ENCODE assay signal across 17 cellular contexts in the genomic region with DNA sequence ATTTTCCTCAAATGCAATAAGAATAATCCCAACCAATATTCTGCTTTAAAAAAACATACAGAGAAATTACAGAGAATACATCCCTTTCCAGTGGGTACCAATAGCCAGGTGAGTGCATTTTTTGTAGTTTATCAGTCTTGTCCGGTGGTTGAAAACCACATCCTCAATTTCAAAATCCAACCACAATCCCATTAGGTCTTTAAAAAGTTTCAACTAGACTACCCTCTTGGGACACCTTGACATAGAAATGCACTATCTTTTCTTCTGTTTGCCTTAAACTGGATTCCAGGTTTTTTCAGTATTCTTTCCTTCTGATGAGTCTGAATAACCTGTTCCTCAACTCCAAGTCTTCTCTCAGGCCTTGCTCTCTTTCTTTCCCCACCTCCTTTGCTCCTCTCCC.
"Had no signal": no experiment of that assay in that cellular context is flagged by ENCODE, and none has a peak within 500 bp of the region (broad histone marks: within the 10 kb centered on the region; RNA-seq: fewer than 3 reads in every experiment).

No MANE protein-coding gene starts in this region.

- DNase-seq: activated CD4-positive, alpha-beta T cell treated with anti-CD3 and anti-CD28 coated beads, Interleukin-2, amount 10 ng/mL, durations not matched to agents 7 days and 5 days; activated CD8-positive, alpha-beta T cell treated with anti-CD3 and anti-CD28 coated beads, Interleukin-2, amount 10 ng/mL, durations not matched to agents 7 days and 5 days; activated effector memory CD4-positive, alpha-beta T cell treated with Interleukin-2 at 50 U/mL for 16 hours; activated naive CD4-positive, alpha-beta T cell treated with anti-CD3 and anti-CD28 coated beads, Interleukin-2, amount 50 U/mL, for 16 hours; activated T-cell treated with anti-CD3 and anti-CD28 coated beads, Interleukin-2, amount 50 U/mL, for 24 hours; dermis blood vessel endothelial cell; effector memory CD4-positive, alpha-beta T cell; esophagus squamous epithelium; heart right ventricle; mesendoderm; natural killer cell; posterior cingulate gyrus; stimulated activated CD4-positive, alpha-beta T cell treated with anti-CD3 and anti-CD28 coated beads, Interleukin-2, amount 100 ng/mL, for 24 hours; stimulated activated naive CD4-positive, alpha-beta T cell treated with Interleukin-2 at 50 U/mL for 16 hours; thyroid gland had no signal

- H3K27ac Mint-ChIP-seq: activated CD4-positive, alpha-beta T cell treated with anti-CD3 and anti-CD28 coated beads, Interleukin-2, amount 10 ng/mL, durations not matched to agents 7 days and 5 days; activated CD8-positive, alpha-beta T cell treated with anti-CD3 and anti-CD28 coated beads, Interleukin-2, amount 10 ng/mL, durations not matched to agents 7 days and 5 days; activated T-cell treated with anti-CD3 and anti-CD28 coated beads, Interleukin-2, amount 50 U/mL, for 24 hours; natural killer cell had no signal

- H3K27me3 ChIP-seq: ascending aorta, esophagus squamous epithelium, heart right ventricle, thyroid gland had no signal

- H3K4me3 Mint-ChIP-seq: activated CD4-positive, alpha-beta T cell treated with anti-CD3 and anti-CD28 coated beads, Interleukin-2, amount 10 ng/mL, durations not matched to agents 7 days and 5 days; activated CD8-positive, alpha-beta T cell treated with anti-CD3 and anti-CD28 coated beads, Interleukin-2, amount 10 ng/mL, durations not matched to agents 7 days and 5 days; activated T-cell treated with anti-CD3 and anti-CD28 coated beads, Interleukin-2, amount 50 U/mL, for 24 hours; natural killer cell had no signal

- H3K4me1 Mint-ChIP-seq: activated CD4-positive, alpha-beta T cell treated with anti-CD3 and anti-CD28 coated beads, Interleukin-2, amount 10 ng/mL, durations not matched to agents 7 days and 5 days; natural killer cell had no signal

- H3K36me3 Mint-ChIP-seq: natural killer cell had no signal

- H3K9me3 ChIP-seq: ascending aorta, esophagus squamous epithelium, thyroid gland had no signal

- H3K4me1 ChIP-seq: ascending aorta, thyroid gland had no signal

- H3K9me3 Mint-ChIP-seq: activated CD4-positive, alpha-beta T cell treated with anti-CD3 and anti-CD28 coated beads, Interleukin-2, amount 10 ng/mL, durations not matched to agents 7 days and 5 days; activated T-cell treated with anti-CD3 and anti-CD28 coated beads, Interleukin-2, amount 50 U/mL, for 24 hours had no signal

- H3K27me3 Mint-ChIP-seq: activated CD4-positive, alpha-beta T cell treated with anti-CD3 and anti-CD28 coated beads, Interleukin-2, amount 10 ng/mL, durations not matched to agents 7 days and 5 days; activated T-cell treated with anti-CD3 and anti-CD28 coated beads, Interleukin-2, amount 50 U/mL, for 24 hours had no signal

- H3K4me3 ChIP-seq: ascending aorta, esophagus squamous epithelium, heart right ventricle, thyroid gland had no signal

- H3K36me3 ChIP-seq: ascending aorta, esophagus squamous epithelium, heart right ventricle, thyroid gland had no signal

- ATAC-seq: activated CD4-positive, CD25-positive, alpha-beta regulatory T cell treated with anti-CD3 and anti-CD28 coated beads, Interleukin-2, amount 50 U/mL, for 24 hours; activated CD8-positive, alpha-beta T cell treated with anti-CD3 and anti-CD28 coated beads, Interleukin-2, amount 10 ng/mL, durations not matched to agents 7 days and 5 days; heart right ventricle; natural killer cell had no signal

- H3K27ac ChIP-seq: ascending aorta, esophagus squamous epithelium, heart right ventricle, thyroid gland had no signal
